20 cellular contexts compared by ENCODE assay signal in genomic region chr1:143611159-143611558, GRCh38.
DNase-seq lines count a peak whose midpoint lies in the region; ATAC-seq, FAIRE-seq and TF ChIP-seq lines count a peak whose summit lies in the region.
"Had no signal": no experiment of that assay in that cellular context is flagged by ENCODE, and none has a peak within 500 bp of the region (broad histone marks: within the 10 kb centered on the region; RNA-seq: fewer than 3 reads in every experiment).

No MANE protein-coding gene starts in this region.

- POLR2A ChIA-PET in K562 (lab: Yijun Ruan, JAX), result no interaction called here

- H3K36me3 ChIP-seq in K562 (ENCODE audit: control insufficient read depth, insufficient read depth, low read length), result no peaks in the 10 kb centered on the region
- H3K36me3 ChIP-seq: esophagus squamous epithelium, left lung, pancreas had no signal

- H3K9me3 Mint-ChIP-seq in Calu3 (ENCODE audit: low read depth, unreplicated experiment), result peaks cover 2% of the 10 kb centered on the region
- H3K9me3 Mint-ChIP-seq in activated T-cell treated with anti-CD3 and anti-CD28 coated beads, Interleukin-2, amount 50 U/mL, for 24 hours, result no peaks in the 10 kb centered on the region
- H3K9me3 Mint-ChIP-seq: stimulated activated naive B cell treated with anti-CD40 and anti-IgM and Interleukin-4, amounts not matched to agents 10 μg/mL and 1 μg/mL and 100 μg/mL, for 72 hours had no signal

- WGBS in K562 (ENCODE audit: insufficient coverage, low coverage, missing lambda C conversion rate), result 0% methylated on average over 2 of the region's 2 CpGs

- no peaks in the 10 kb centered on the region for H3K9me3 ChIP-seq in K562 (replicated peaks; ENCODE audit: control insufficient read depth, insufficient read depth, low read depth, low read length)
- H3K9me3 ChIP-seq: esophagus squamous epithelium, left lung, pancreas had no signal

- TF ChIP-seq RAD21 in K562 (CRISPR knock-in tag; conservative IDR thresholded peaks at IDR 0.05 in 1 of 2, IDR thresholded peaks at IDR 0.05 in 1 of 2), result 0 out of 4 replicates have a peak, but pooled peaks of 1 of the 2 experiments have one; percentile 26

- H3K4me3 ChIP-seq in Jurkat, Clone E6-1 (ENCODE audit: low read length), result no peak overlapping the region
- no peak overlapping the region for H3K4me3 ChIP-seq in K562
- H3K4me3 ChIP-seq: esophagus squamous epithelium, left lung, pancreas had no signal

- no peak overlapping the region for H2AFZ ChIP-seq in K562 (ENCODE audit: low read depth, low read length)

- FAIRE-seq in K562 (lab: Jason Lieb, UNC), result peak; percentile 70
- FAIRE-seq: astrocyte, GM19239, pancreas had no signal

- ATAC-seq in K562 (no peak), GM21526 (IDR thresholded peaks at IDR 0.05; ENCODE audit: low FRiP score, unreplicated experiment) (no peak)
- ATAC-seq: left lung; pancreas; stimulated activated naive B cell treated with anti-CD40 and anti-IgM and Interleukin-4, amounts not matched to agents 10 μg/mL and 1 μg/mL and 100 μg/mL, for 72 hours had no signal

- no peaks in the 10 kb centered on the region for H3K36me3 Mint-ChIP-seq in Calu3 (ENCODE audit: insufficient read depth, unreplicated experiment)
- H3K36me3 Mint-ChIP-seq in activated T-cell treated with anti-CD3 and anti-CD28 coated beads, Interleukin-2, amount 50 U/mL, for 24 hours (ENCODE audit: low read depth), result no peaks in the 10 kb centered on the region
- H3K36me3 Mint-ChIP-seq: stimulated activated naive B cell treated with anti-CD40 and anti-IgM and Interleukin-4, amounts not matched to agents 10 μg/mL and 1 μg/mL and 100 μg/mL, for 72 hours had no signal

- no peak overlapping the region for H3K4me2 ChIP-seq in K562 (ENCODE audit: insufficient read depth, low read length)

- H3K4me3 Mint-ChIP-seq in Calu3 (ENCODE audit: low read depth, unreplicated experiment), result no peak overlapping the region
- H3K4me3 Mint-ChIP-seq in activated T-cell treated with anti-CD3 and anti-CD28 coated beads, Interleukin-2, amount 50 U/mL, for 24 hours, result no peak overlapping the region
- H3K4me3 Mint-ChIP-seq: stimulated activated naive B cell treated with anti-CD40 and anti-IgM and Interleukin-4, amounts not matched to agents 10 μg/mL and 1 μg/mL and 100 μg/mL, for 72 hours had no signal

- H3K79me2 ChIP-seq in K562 (ENCODE audit: control insufficient read depth, insufficient read depth, low read length), result no peaks in the 10 kb centered on the region

- TF ChIP-seq POLR2A in K562 (conservative IDR thresholded peaks at IDR 0.05), result no peak

- CTCF ChIA-PET in K562 (lab: Yijun Ruan, JAX; ENCODE audit: low intra/inter-chr PET ratio) (no interaction called here), Calu3 (lab: Charles Lee) (no interaction called here)

- no peaks in the 10 kb centered on the region for H4K20me1 ChIP-seq in K562 (replicated peaks; ENCODE audit: control insufficient read depth, insufficient read depth, low read length)

- H3K27me3 ChIP-seq in K562 (ENCODE audit: control insufficient read depth in 2 of 2, insufficient read depth in 2 of 2, low read length in 2 of 2), result no peaks in the 10 kb centered on the region
- H3K27me3 ChIP-seq: esophagus squamous epithelium, left lung, pancreas had no signal

- no peak overlapping the region for H3K27ac Mint-ChIP-seq in Calu3 (ENCODE audit: unreplicated experiment)
- no peak overlapping the region for H3K27ac Mint-ChIP-seq in activated T-cell treated with anti-CD3 and anti-CD28 coated beads, Interleukin-2, amount 50 U/mL, for 24 hours
- H3K27ac Mint-ChIP-seq: stimulated activated naive B cell treated with anti-CD40 and anti-IgM and Interleukin-4, amounts not matched to agents 10 μg/mL and 1 μg/mL and 100 μg/mL, for 72 hours had no signal

- in situ Hi-C loops in K562 (cut with MboI), result no loop called here

- no peak overlapping the region for H3K27ac ChIP-seq in K562 (ENCODE audit: extremely low read depth, low read depth, low read length)
- H3K27ac ChIP-seq: esophagus squamous epithelium, left lung, pancreas had no signal

- H3K9ac ChIP-seq in K562 (ENCODE audit: insufficient read depth in 1 of 2, low read depth in 2 of 2, low read length in 2 of 2), result no peak overlapping the region

- H3K4me1 ChIP-seq in K562 (replicated peaks in 1 of 2; ENCODE audit: control insufficient read depth in 2 of 2, insufficient read depth in 2 of 2, low read length in 2 of 2), result no peaks in the 10 kb centered on the region
- H3K4me1 ChIP-seq: esophagus squamous epithelium, left lung, pancreas had no signal

- no peaks in the 10 kb centered on the region for H3K9me1 ChIP-seq in K562 (ENCODE audit: control insufficient read depth, insufficient read depth, low read length)

- DNase-seq in A172 (ENCODE audit: low spot score) (peak; percentile 6), CD1c-positive myeloid dendritic cell (ENCODE audit: extremely low spot score) (peak; percentile 1), K562 (ENCODE audit: extremely low read depth in 1 of 4, low spot score in 3 of 4) (peak in 3 of 4 experiments; percentile 12 to 20 (median 15)), Calu3 (no peak), DMS153 (lab: John Stamatoyannopoulos, UW) (no peak)
- peak; percentile 1 for DNase-seq in Jurkat, Clone E6-1 (ENCODE audit: low read depth, low spot score)
- no peak for DNase-seq in activated T-cell treated with anti-CD3 and anti-CD28 coated beads, Interleukin-2, amount 50 U/mL, for 24 hours
- DNase-seq: activated gamma-delta T cell; C1 segment of cervical spinal cord; dermis blood vessel endothelial cell; DND-41; esophagus squamous epithelium; left lung; MV-4-11; pancreas; SIG-M5; stimulated activated naive B cell treated with anti-CD40 and anti-IgM and Interleukin-4, amounts not matched to agents 10 μg/mL and 1 μg/mL and 100 μg/mL, for 72 hours had no signal

- TF ChIP-seq EP300 in K562 (IDR thresholded peaks at IDR 0.05; ENCODE audit: low read length), result no peak

- H3K27me3 Mint-ChIP-seq in Calu3 (ENCODE audit: unreplicated experiment), result peaks cover 25% of the 10 kb centered on the region
- H3K27me3 Mint-ChIP-seq in activated T-cell treated with anti-CD3 and anti-CD28 coated beads, Interleukin-2, amount 50 U/mL, for 24 hours, result peaks cover 3% of the 10 kb centered on the region
- H3K27me3 Mint-ChIP-seq: stimulated activated naive B cell treated with anti-CD40 and anti-IgM and Interleukin-4, amounts not matched to agents 10 μg/mL and 1 μg/mL and 100 μg/mL, for 72 hours had no signal

- intact Hi-C loops in K562 (cut with micrococcal nuclease) (no loop called here), Calu3 (cut with micrococcal nuclease; ENCODE audit: unreplicated experiment) (no loop called here)

- BruUV-seq in K562 (replicated peaks; lab: Mats Ljungman, UMichigan) (no TSS peak), Calu3 (replicated peaks; lab: Mats Ljungman, UMichigan) (no TSS peak)

- TF ChIP-seq CTCF in K562 (IDR thresholded peaks at IDR 0.05 in 2 of 3, conservative IDR thresholded peaks at IDR 0.05 in 1 of 3; ENCODE audit: insufficient read depth in 2 of 3, low read depth in 1 of 3, low read length in 3 of 3), result peak; percentile 47 to 52 (median 49); a peak in 4 of 6 replicates
- TF ChIP-seq CTCF in Calu3 (IDR thresholded peaks at IDR 0.05; ENCODE audit: unreplicated experiment), result no peak

- H3K4me1 Mint-ChIP-seq in Calu3 (ENCODE audit: low read depth, unreplicated experiment), result no peaks in the 10 kb centered on the region
- H3K4me1 Mint-ChIP-seq in activated T-cell treated with anti-CD3 and anti-CD28 coated beads, Interleukin-2, amount 50 U/mL, for 24 hours (ENCODE audit: low read depth), result no peaks in the 10 kb centered on the region
- H3K4me1 Mint-ChIP-seq: stimulated activated naive B cell treated with anti-CD40 and anti-IgM and Interleukin-4, amounts not matched to agents 10 μg/mL and 1 μg/mL and 100 μg/mL, for 72 hours had no signal

TF ChIP-seq in K562, 482 proteins besides CTCF, POLR2A, EP300 and RAD21 (continues in another document):
- TF ChIP-seq CC2D1A (IDR thresholded peaks at IDR 0.05) (no peak), NR2C1 (IDR thresholded peaks at IDR 0.05) (no peak), NR2C1 (tag; IDR thresholded peaks at IDR 0.05) (no peak), FOSL1 (tag; conservative IDR thresholded peaks at IDR 0.05) (no peak), DACH1 (IDR thresholded peaks at IDR 0.05; ENCODE audit: partially characterized antibody) (no peak), FOXP4 (CRISPR knock-in tag; IDR thresholded peaks at IDR 0.05; ENCODE audit: borderline replicate concordance) (no peak), ELK1 (CRISPR knock-in tag; IDR thresholded peaks at IDR 0.05) (no peak)

Comparison
In these comparisons a context has a peak if more than half of its experiments do, and no peak if none do; other contexts are left out.
1. DNase-seq: peak in A172 (single experiment), CD1c-positive myeloid dendritic cell (single experiment), Jurkat, Clone E6-1 (single experiment) and K562 (3 of 4); none in Calu3 (single experiment), activated T-cell treated with anti-CD3 and anti-CD28 coated beads, Interleukin-2, amount 50 U/mL, for 24 hours (single experiment) and DMS153 (single experiment).